In genomic region chr3:195162033-195162669, GRCh38 we compare ENCODE assay signal across 8 cellular contexts.
DNase-seq lines count a peak whose midpoint lies in the region; ATAC-seq and FAIRE-seq lines count a peak whose summit lies in the region.

No MANE protein-coding gene starts in this region.

- no peak overlapping the region for H2BK5ac ChIP-seq in neuronal stem cell (ENCODE audit: low read length)

- H3K4me3 ChIP-seq in neuronal stem cell (ENCODE audit: low read length in 2 of 2) = no peak overlapping the region

- FAIRE-seq in frontal cortex (lab: Jason Lieb, UNC) = no peak

- no peak overlapping the region for H3K9ac ChIP-seq in neuronal stem cell (ENCODE audit: low read depth, low read length, poor library complexity)

- H3K27me3 Mint-ChIP-seq in activated naive CD8-positive, alpha-beta T cell treated with anti-CD3 and anti-CD28 coated beads for 36 hours = no peaks in the 10 kb centered on the region

- WGBS in neuronal stem cell (ENCODE audit: extremely low coverage in 2 of 2, insufficient read length in 2 of 2, insufficient replicate concordance in 1 of 2), 2 donors = no CpG with 5 or more reads among the region's 15 CpGs

- no peak overlapping the region for H3K4ac ChIP-seq in neuronal stem cell (ENCODE audit: low read length)

- H3K79me1 ChIP-seq in neuronal stem cell (ENCODE audit: low read depth, low read length) = no peaks in the 10 kb centered on the region

- peaks cover 3% of the 10 kb centered on the region for H3K36me3 Mint-ChIP-seq in activated naive CD8-positive, alpha-beta T cell treated with anti-CD3 and anti-CD28 coated beads for 36 hours

- ATAC-seq in GM18511 (IDR thresholded peaks at IDR 0.05; ENCODE audit: unreplicated experiment) = peak; percentile 66
- ATAC-seq in HG02981 (IDR thresholded peaks at IDR 0.05; ENCODE audit: unreplicated experiment) = peak; percentile 43

- peak overlapping the region; percentile 78 for H3K23ac ChIP-seq in neuronal stem cell (ENCODE audit: low read depth, low read length, poor library complexity)

- H3K27me3 ChIP-seq in neuronal stem cell (ENCODE audit: control insufficient read depth in 3 of 3, insufficient read depth in 3 of 3, low read depth in 1 of 3, low read length in 3 of 3) = no peaks in the 10 kb centered on the region

- no peaks in the 10 kb centered on the region for H3K36me3 ChIP-seq in neuronal stem cell (replicated peaks in 1 of 2; ENCODE audit: control insufficient read depth in 2 of 2, insufficient read depth in 2 of 2, low read length in 2 of 2)

- H3K4me1 Mint-ChIP-seq in activated naive CD8-positive, alpha-beta T cell treated with anti-CD3 and anti-CD28 coated beads for 36 hours = peaks cover 41% of the 10 kb centered on the region

- no peak overlapping the region for H2BK15ac ChIP-seq in neuronal stem cell (ENCODE audit: low read length)

- H3K4me2 ChIP-seq in neuronal stem cell (ENCODE audit: insufficient read depth, low read length, poor library complexity, severe bottlenecking) = no peak overlapping the region

- H2AK5ac ChIP-seq in neuronal stem cell (ENCODE audit: low read depth, low read length) = no peak overlapping the region

- peak overlapping the region; percentile 33 for H3K4me3 Mint-ChIP-seq in activated naive CD8-positive, alpha-beta T cell treated with anti-CD3 and anti-CD28 coated beads for 36 hours

- H3K18ac ChIP-seq in neuronal stem cell (ENCODE audit: low read length) = no peak overlapping the region

- H3K4me1 ChIP-seq in neuronal stem cell (ENCODE audit: control insufficient read depth in 2 of 2, insufficient read depth in 1 of 2, low read depth in 1 of 2, low read length in 2 of 2) = peaks cover 2 to 6% of the 10 kb centered on the region in 2 donors

- no peak overlapping the region for H3K14ac ChIP-seq in neuronal stem cell (ENCODE audit: low read length)

- no peak overlapping the region for H4K8ac ChIP-seq in neuronal stem cell (ENCODE audit: low read depth, low read length)

- no peak overlapping the region for H4K91ac ChIP-seq in neuronal stem cell (ENCODE audit: low read depth, low read length, poor library complexity)

- no peaks in the 10 kb centered on the region for H3K9me3 ChIP-seq in neuronal stem cell (replicated peaks in 1 of 2; ENCODE audit: control insufficient read depth in 2 of 2, insufficient read depth in 1 of 2, low read depth in 1 of 2, low read length in 2 of 2)

- DNase-seq in activated naive CD8-positive, alpha-beta T cell treated with anti-CD3 and anti-CD28 coated beads for 36 hours = peak; percentile 33
- DNase-seq in neuronal stem cell (ENCODE audit: low spot score) (no peak), cortex of kidney (lab: John Stamatoyannopoulos, UW) (no peak), frontal cortex (ENCODE audit: low spot score in 2 of 2) (no peak), NCI-H510A treated with DMSO at 0.1 percent for 48 hours (lab: John Stamatoyannopoulos, UW) (no peak)
- DNase-seq in stimulated activated CD4-positive, alpha-beta T cell treated with anti-CD3 and anti-CD28 coated beads, Interleukin-4, amount 100 ng/mL, for 4 hours = no peak

- H3K9me3 Mint-ChIP-seq in activated naive CD8-positive, alpha-beta T cell treated with anti-CD3 and anti-CD28 coated beads for 36 hours = no peaks in the 10 kb centered on the region

- no peak overlapping the region for H2BK120ac ChIP-seq in neuronal stem cell (ENCODE audit: low read depth, low read length)

- H2AFZ ChIP-seq in neuronal stem cell (ENCODE audit: low read length) = no peak overlapping the region

- no peak overlapping the region for H3K27ac ChIP-seq in neuronal stem cell (replicated peaks; ENCODE audit: low read length)

- no peak overlapping the region for H2BK12ac ChIP-seq in neuronal stem cell (ENCODE audit: low read length)

- peak overlapping the region; percentile 85 for H3K27ac Mint-ChIP-seq in activated naive CD8-positive, alpha-beta T cell treated with anti-CD3 and anti-CD28 coated beads for 36 hours
